Comparison of ENCODE assay signal across 8 cellular contexts in genomic region chr19:1039646-1040475, GRCh38. TPM values are rescaled to one million over a fixed set of nuclear protein-coding genes. Genes with fewer than 3 reads are reported as not detected.
DNase-seq lines count a peak whose midpoint lies in the region; ATAC-seq and TF ChIP-seq lines count a peak whose summit lies in the region.

A gene with protein sequence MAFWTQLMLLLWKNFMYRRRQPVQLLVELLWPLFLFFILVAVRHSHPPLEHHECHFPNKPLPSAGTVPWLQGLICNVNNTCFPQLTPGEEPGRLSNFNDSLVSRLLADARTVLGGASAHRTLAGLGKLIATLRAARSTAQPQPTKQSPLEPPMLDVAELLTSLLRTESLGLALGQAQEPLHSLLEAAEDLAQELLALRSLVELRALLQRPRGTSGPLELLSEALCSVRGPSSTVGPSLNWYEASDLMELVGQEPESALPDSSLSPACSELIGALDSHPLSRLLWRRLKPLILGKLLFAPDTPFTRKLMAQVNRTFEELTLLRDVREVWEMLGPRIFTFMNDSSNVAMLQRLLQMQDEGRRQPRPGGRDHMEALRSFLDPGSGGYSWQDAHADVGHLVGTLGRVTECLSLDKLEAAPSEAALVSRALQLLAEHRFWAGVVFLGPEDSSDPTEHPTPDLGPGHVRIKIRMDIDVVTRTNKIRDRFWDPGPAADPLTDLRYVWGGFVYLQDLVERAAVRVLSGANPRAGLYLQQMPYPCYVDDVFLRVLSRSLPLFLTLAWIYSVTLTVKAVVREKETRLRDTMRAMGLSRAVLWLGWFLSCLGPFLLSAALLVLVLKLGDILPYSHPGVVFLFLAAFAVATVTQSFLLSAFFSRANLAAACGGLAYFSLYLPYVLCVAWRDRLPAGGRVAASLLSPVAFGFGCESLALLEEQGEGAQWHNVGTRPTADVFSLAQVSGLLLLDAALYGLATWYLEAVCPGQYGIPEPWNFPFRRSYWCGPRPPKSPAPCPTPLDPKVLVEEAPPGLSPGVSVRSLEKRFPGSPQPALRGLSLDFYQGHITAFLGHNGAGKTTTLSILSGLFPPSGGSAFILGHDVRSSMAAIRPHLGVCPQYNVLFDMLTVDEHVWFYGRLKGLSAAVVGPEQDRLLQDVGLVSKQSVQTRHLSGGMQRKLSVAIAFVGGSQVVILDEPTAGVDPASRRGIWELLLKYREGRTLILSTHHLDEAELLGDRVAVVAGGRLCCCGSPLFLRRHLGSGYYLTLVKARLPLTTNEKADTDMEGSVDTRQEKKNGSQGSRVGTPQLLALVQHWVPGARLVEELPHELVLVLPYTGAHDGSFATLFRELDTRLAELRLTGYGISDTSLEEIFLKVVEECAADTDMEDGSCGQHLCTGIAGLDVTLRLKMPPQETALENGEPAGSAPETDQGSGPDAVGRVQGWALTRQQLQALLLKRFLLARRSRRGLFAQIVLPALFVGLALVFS (N-terminal part only) (plus strand): TSS chr19:1040107. CDS start chr19:1041362, 1,255 bp downstream.

- peak; percentile 98 to 99 for DNase-seq in NCI-H187 (lab: John Stamatoyannopoulos, UW)
- DNase-seq in T-helper 17 cell, result peak; percentile 99 to 100 (median 99)
- DNase-seq in amniotic stem cell (lab: John Stamatoyannopoulos, UW), result peak; percentile 93
- peak; percentile 99 for DNase-seq in left ventricle myocardium superior
- peak; percentile 98 for DNase-seq in prostate gland (ENCODE audit: low spot score)

- peak in 2 of 4 experiments; percentile 34 to 41 for TF ChIP-seq CTCF in prostate gland (IDR thresholded peaks at IDR 0.05)

- H3K27me3 ChIP-seq in prostate gland (replicated peaks; ENCODE audit: insufficient read depth), result no peaks in the 10 kb centered on the region

- H3K4me3 ChIP-seq in prostate gland, result peak within 1 kb of the TSS; percentile 28 to 43
- H3K4me3 ChIP-seq in urinary bladder (ENCODE audit: low read depth, low read length), result peak within 1 kb of the TSS; percentile 37

- ATAC-seq in GM18498 (IDR thresholded peaks at IDR 0.05; ENCODE audit: unreplicated experiment), result peak; percentile 79
- peak; percentile 64 for ATAC-seq in HG02938 (IDR thresholded peaks at IDR 0.05; ENCODE audit: unreplicated experiment)
- ATAC-seq in T-helper 17 cell, result peak; percentile 94
- ATAC-seq in left ventricle myocardium superior, result peak; percentile 96

- H3K9me3 ChIP-seq in T-helper 17 cell (ENCODE audit: control insufficient read depth, low read length, poor library complexity, severe bottlenecking) (no peaks in the 10 kb centered on the region), prostate gland (no peaks in the 10 kb centered on the region)

- peak; percentile 76 for TF ChIP-seq POLR2A in prostate gland (IDR thresholded peaks at IDR 0.05)

- H3K4me1 ChIP-seq in prostate gland (replicated peaks), result peaks cover 3% of the 10 kb centered on the region
- H3K4me1 ChIP-seq in urinary bladder (ENCODE audit: insufficient read depth), result no peaks in the 10 kb centered on the region

- peaks cover 29% of the 10 kb centered on the region for H3K4me1 Mint-ChIP-seq in T-helper 17 cell

- H3K27ac ChIP-seq in prostate gland (peak within 1 kb of the TSS in 1 of 2 donors; percentile 6), urinary bladder (ENCODE audit: low read depth) (no peak within 1 kb of the TSS)

- intact Hi-C loops in left ventricle myocardium superior (cut with micrococcal nuclease), result no loop called here
- intact Hi-C loops in prostate gland (cut with DNase I), result loop anchor here (10.0 kb wide), 1 partner anchor 205 kb away; the partner anchor contains the start of genes ATP5F1D and MIDN

- whole genome bisulfite sequencing in prostate gland, result under 1% methylated on average over 50 of the region's 56 CpGs
- WGBS in urinary bladder, result under 1% methylated on average over 56 of the region's 56 CpGs

- H3K27me3 Mint-ChIP-seq in T-helper 17 cell, result no peaks in the 10 kb centered on the region

- H3K27ac Mint-ChIP-seq in T-helper 17 cell, result peak within 1 kb of the TSS; percentile 97

- H3K36me3 Mint-ChIP-seq in T-helper 17 cell (ENCODE audit: low read depth), result peaks cover 7% of the 10 kb centered on the region

- H3K36me3 ChIP-seq in prostate gland (no peaks in the 10 kb centered on the region), urinary bladder (ENCODE audit: insufficient read depth) (no peaks in the 10 kb centered on the region)

- H3K4me3 Mint-ChIP-seq in T-helper 17 cell, result peak within 1 kb of the TSS; percentile 97

RNA-seq across cellular contexts. Expression of the gene that starts here (rescaled TPM):
- 100 to 1,000 TPM; 107 to 112 TPM for total RNA-seq in T-helper 17 cell
- total RNA-seq in left ventricle myocardium superior, result 9.4 TPM
- total RNA-seq in prostate gland, result 10 to 100 TPM; 16.2 to 25.1 TPM
- total RNA-seq in urinary bladder, result 1.9 TPM
- 5.9 TPM for polyA plus RNA-seq in urinary bladder

Comparison
In these comparisons a context has a peak if more than half of its experiments do, and no peak if none do; other contexts are left out.
1. RNA of the gene that starts here (total RNA-seq): 107 to 112 TPM in T-helper 17 cell; 16.2 to 25.1 TPM in prostate gland, 9.4 TPM in left ventricle myocardium superior (single experiment) and 1.9 TPM in urinary bladder (single experiment); every median in the first group is over 4 times any median in the second.
2. Peak in every context shown above with its lines, with median percentiles within 50 percentile points of each other: ATAC-seq and DNase-seq.